In genomic region chr2:39584283-39584972, GRCh38 we compare ENCODE assay signal across 15 cellular contexts.
DNase-seq lines count a peak whose midpoint lies in the region; ATAC-seq, FAIRE-seq and TF ChIP-seq lines count a peak whose summit lies in the region.
"Had no signal": no experiment of that assay in that cellular context is flagged by ENCODE, and none has a peak within 500 bp of the region (broad histone marks: within the 10 kb centered on the region; RNA-seq: fewer than 3 reads in every experiment).

No MANE protein-coding gene starts in this region.

- H3K9me3 Mint-ChIP-seq in osteocyte (ENCODE audit: unreplicated experiment) (peaks cover 10% of the 10 kb centered on the region), endothelial cell (ENCODE audit: unreplicated experiment) (peaks cover 4% of the 10 kb centered on the region)
- H3K9me3 Mint-ChIP-seq in naive thymus-derived CD8-positive, alpha-beta T cell = peaks cover 0 to 30% (median 18%) of the 10 kb centered on the region in 9 donors

- H3K36me3 Mint-ChIP-seq in osteocyte (ENCODE audit: unreplicated experiment) (peaks cover 3% of the 10 kb centered on the region), endothelial cell (ENCODE audit: low read depth, unreplicated experiment) (peaks cover 14% of the 10 kb centered on the region)
- H3K36me3 Mint-ChIP-seq in naive thymus-derived CD8-positive, alpha-beta T cell = peaks cover 6 to 42% (median 12%) of the 10 kb centered on the region in 3 donors
- H3K36me3 Mint-ChIP-seq: activated naive CD4-positive, alpha-beta T cell treated with anti-CD3 and anti-CD28 coated beads, Interleukin-2, amount 10 ng/mL, durations not matched to agents 7 days and 5 days had no signal

- no peak overlapping the region for H3K4me2 ChIP-seq in fibroblast of lung (ENCODE audit: extremely low read depth, insufficient read depth, low read length)

- H3K27ac ChIP-seq in fibroblast of lung (ENCODE audit: insufficient read depth, low read length) (no peak overlapping the region), kidney (ENCODE audit: low read depth in 2 of 2, low read length in 2 of 2) (no peak overlapping the region)
- H3K27ac ChIP-seq: right lobe of liver, WERI-Rb-1 had no signal

- H3K9ac ChIP-seq in fibroblast of lung (ENCODE audit: insufficient read depth, low read length) (no peak overlapping the region), kidney (ENCODE audit: low read length in 2 of 2) (no peak overlapping the region)

- no peaks in the 10 kb centered on the region for H3K27me3 Mint-ChIP-seq in osteocyte (ENCODE audit: unreplicated experiment)
- H3K27me3 Mint-ChIP-seq in naive thymus-derived CD8-positive, alpha-beta T cell = peaks cover 0 to 4% (median 0%) of the 10 kb centered on the region in 5 donors
- H3K27me3 Mint-ChIP-seq in endothelial cell (ENCODE audit: unreplicated experiment) = no peaks in the 10 kb centered on the region
- H3K27me3 Mint-ChIP-seq: activated naive CD4-positive, alpha-beta T cell treated with anti-CD3 and anti-CD28 coated beads, Interleukin-2, amount 10 ng/mL, durations not matched to agents 7 days and 5 days had no signal

- H3K4me3 Mint-ChIP-seq in osteocyte (ENCODE audit: unreplicated experiment) = no peak overlapping the region
- no peak overlapping the region for H3K4me3 Mint-ChIP-seq in naive thymus-derived CD8-positive, alpha-beta T cell
- no peak overlapping the region for H3K4me3 Mint-ChIP-seq in endothelial cell (ENCODE audit: unreplicated experiment)
- H3K4me3 Mint-ChIP-seq: activated naive CD4-positive, alpha-beta T cell treated with anti-CD3 and anti-CD28 coated beads, Interleukin-2, amount 10 ng/mL, durations not matched to agents 7 days and 5 days; naive thymus-derived CD4-positive, alpha-beta T cell had no signal

- H3K27ac Mint-ChIP-seq in osteocyte (ENCODE audit: unreplicated experiment) (no peak overlapping the region), endothelial cell (ENCODE audit: unreplicated experiment) (no peak overlapping the region)
- H3K27ac Mint-ChIP-seq in naive thymus-derived CD8-positive, alpha-beta T cell = no peak overlapping the region
- H3K27ac Mint-ChIP-seq: activated naive CD4-positive, alpha-beta T cell treated with anti-CD3 and anti-CD28 coated beads, Interleukin-2, amount 10 ng/mL, durations not matched to agents 7 days and 5 days; naive thymus-derived CD4-positive, alpha-beta T cell had no signal

- H2AFZ ChIP-seq in fibroblast of lung (ENCODE audit: low read length) = no peak overlapping the region

- no peaks in the 10 kb centered on the region for H3K27me3 ChIP-seq in fibroblast of lung (ENCODE audit: control insufficient read depth, insufficient read depth, low read length)
- H3K27me3 ChIP-seq: right lobe of liver had no signal

- H4K20me1 ChIP-seq in fibroblast of lung (ENCODE audit: control insufficient read depth, extremely low read depth, insufficient read depth, low read length) = no peaks in the 10 kb centered on the region

- H3K4me3 ChIP-seq in fibroblast of lung (replicated peaks in 1 of 4; ENCODE audit: control extremely low read depth in 1 of 4, insufficient read depth in 1 of 4, low read depth in 3 of 4, low read length in 4 of 4) (no peak overlapping the region), kidney (ENCODE audit: low read length in 2 of 2) (no peak overlapping the region)
- H3K4me3 ChIP-seq: right lobe of liver had no signal

- H3K36me3 ChIP-seq in fibroblast of lung (ENCODE audit: control insufficient read depth, insufficient read depth, low read length) = no peaks in the 10 kb centered on the region
- H3K36me3 ChIP-seq in kidney (ENCODE audit: control insufficient read depth in 1 of 2, insufficient read depth in 2 of 2, low read length in 2 of 2) = no peaks in the 10 kb centered on the region
- H3K36me3 ChIP-seq: right lobe of liver, WERI-Rb-1 had no signal

- no peak for FAIRE-seq in kidney (lab: Jason Lieb, UNC)
- FAIRE-seq: colon had no signal

- H3K4me1 Mint-ChIP-seq in osteocyte (ENCODE audit: unreplicated experiment) (peaks cover 5% of the 10 kb centered on the region), endothelial cell (ENCODE audit: unreplicated experiment) (no peaks in the 10 kb centered on the region)
- no peaks in the 10 kb centered on the region for H3K4me1 Mint-ChIP-seq in naive thymus-derived CD8-positive, alpha-beta T cell
- H3K4me1 Mint-ChIP-seq: activated naive CD4-positive, alpha-beta T cell treated with anti-CD3 and anti-CD28 coated beads, Interleukin-2, amount 10 ng/mL, durations not matched to agents 7 days and 5 days; naive thymus-derived CD4-positive, alpha-beta T cell had no signal

- intact Hi-C loops in kidney (cut with DNase I) = no loop called here

- H3K9me3 ChIP-seq in fibroblast of lung (ENCODE audit: control insufficient read depth, insufficient read depth, low read depth, low read length) (no peaks in the 10 kb centered on the region), kidney (ENCODE audit: control insufficient read depth in 1 of 2, low read length in 2 of 2) (no peaks in the 10 kb centered on the region)

- ATAC-seq in naive thymus-derived CD8-positive, alpha-beta T cell = no peak
- ATAC-seq: naive thymus-derived CD4-positive, alpha-beta T cell; right lobe of liver had no signal

- H3K79me2 ChIP-seq in fibroblast of lung (ENCODE audit: control insufficient read depth, insufficient read depth, low read length) = no peaks in the 10 kb centered on the region

- POLR2A ChIA-PET in naive thymus-derived CD8-positive, alpha-beta T cell (lab: Charles Lee) = no interaction called here

- TF ChIP-seq CTCF in fibroblast of lung (conservative IDR thresholded peaks at IDR 0.05 in 1 of 2, IDR thresholded peaks at IDR 0.05 in 1 of 2; ENCODE audit: low read depth in 1 of 2, low read length in 2 of 2) (no peak), kidney (IDR thresholded peaks at IDR 0.05; ENCODE audit: borderline replicate concordance, extremely low read depth, insufficient read depth) (no peak), osteocyte (IDR thresholded peaks at IDR 0.05) (no peak), endothelial cell (IDR thresholded peaks at IDR 0.05; ENCODE audit: unreplicated experiment) (no peak)

- DNase-seq in EH (ENCODE audit: low read depth) (peak; percentile 76), RPMI7951 (ENCODE audit: low read depth) (peak; percentile 29), fibroblast of lung (ENCODE audit: low read depth in 2 of 2) (peak; percentile 64 to 87), renal cortical epithelial cell (ENCODE audit: low read depth) (peak; percentile 58), kidney (no peak), osteocyte (ENCODE audit: extremely low spot score, unreplicated experiment) (no peak), endothelial cell (ENCODE audit: low spot score) (no peak)
- no peak for DNase-seq in naive thymus-derived CD8-positive, alpha-beta T cell
- DNase-seq: activated naive CD4-positive, alpha-beta T cell treated with anti-CD3 and anti-CD28 coated beads, Interleukin-2, amount 10 ng/mL, durations not matched to agents 7 days and 5 days; Caco-2; naive thymus-derived CD4-positive, alpha-beta T cell; NCI-H2171 treated with DMSO at 0.1 percent for 48 hours; right lobe of liver; WERI-Rb-1 had no signal

- peaks cover 4% of the 10 kb centered on the region for H3K4me1 ChIP-seq in fibroblast of lung (ENCODE audit: control insufficient read depth, extremely low read depth, insufficient read depth, low read length)
- no peaks in the 10 kb centered on the region for H3K4me1 ChIP-seq in kidney (ENCODE audit: control insufficient read depth in 1 of 2, insufficient read depth in 1 of 2, low read depth in 1 of 2, low read length in 2 of 2)
- H3K4me1 ChIP-seq: Caco-2, right lobe of liver had no signal

Comparison
In these comparisons a context has a peak if more than half of its experiments do, and no peak if none do; other contexts are left out.
1. DNase-seq: peak in EH (single experiment), RPMI7951 (single experiment), fibroblast of lung (2 of 2) and renal cortical epithelial cell (single experiment); none in kidney (single experiment), osteocyte (single experiment), naive thymus-derived CD8-positive, alpha-beta T cell (0 of 10) and endothelial cell (single experiment).